ENCODE assay signal across 9 cellular contexts in genomic region chr7:144854839-144855424, GRCh38. TPM values are rescaled to one million over a fixed set of nuclear protein-coding genes. Genes with fewer than 3 reads are reported as not detected.
DNase-seq lines count a peak whose midpoint lies in the region; ATAC-seq and TF ChIP-seq lines count a peak whose summit lies in the region.
"Had no signal": no experiment of that assay in that cellular context is flagged by ENCODE, and none has a peak within 500 bp of the region (broad histone marks: within the 10 kb centered on the region; RNA-seq: fewer than 3 reads in every experiment).

No MANE protein-coding gene starts in this region.

- no peak overlapping the region for H3K27ac Mint-ChIP-seq in activated CD8-positive, alpha-beta memory T cell treated with anti-CD3 and anti-CD28 coated beads, Interleukin-2, amount 10 ng/mL, durations not matched to agents 7 days and 5 days
- H3K27ac Mint-ChIP-seq: stimulated activated naive CD8-positive, alpha-beta T cell treated with anti-CD3 and anti-CD28 coated beads, Interleukin-15, Interleukin-2, amounts not matched to agents 100 ng/mL and 50 ng/mL, for 24 hours had no signal

- TF ChIP-seq RAD21 in HCT116 (IDR thresholded peaks at IDR 0.05; ENCODE audit: low read depth): peak; percentile 71

- POLR2A ChIA-PET in HCT116 (lab: Charles Lee) (no interaction called here), PC-3 (lab: Charles Lee; ENCODE audit: unreplicated experiment) (no interaction called here)

- H3K9me3 ChIP-seq in HCT116 (ENCODE audit: control insufficient read depth in 1 of 2, insufficient read depth in 1 of 2, low read depth in 1 of 2, low read length in 2 of 2): no peaks in the 10 kb centered on the region
- no peaks in the 10 kb centered on the region for H3K9me3 ChIP-seq in PC-3 (ENCODE audit: low read length)
- no peaks in the 10 kb centered on the region for H3K9me3 ChIP-seq in hepatocyte (ENCODE audit: low read depth)

- peaks cover 3% of the 10 kb centered on the region for H3K27me3 Mint-ChIP-seq in activated CD8-positive, alpha-beta memory T cell treated with anti-CD3 and anti-CD28 coated beads, Interleukin-2, amount 10 ng/mL, durations not matched to agents 7 days and 5 days

- H3K9me2 ChIP-seq in HCT116 (ENCODE audit: insufficient read depth) (no peaks in the 10 kb centered on the region), PC-3 (replicated peaks; ENCODE audit: low read length) (no peaks in the 10 kb centered on the region), hepatocyte (replicated peaks; ENCODE audit: insufficient read depth) (no peaks in the 10 kb centered on the region)

- H2AFZ ChIP-seq in HCT116 (ENCODE audit: low read depth, low read length, poor library complexity, severe bottlenecking) (no peak overlapping the region), PC-3 (ENCODE audit: low read length) (no peak overlapping the region), hepatocyte (no peak overlapping the region)

- H3K79me2 ChIP-seq in HCT116 (ENCODE audit: insufficient read depth, low read length) (no peaks in the 10 kb centered on the region), PC-3 (ENCODE audit: low read length) (no peaks in the 10 kb centered on the region), hepatocyte (no peaks in the 10 kb centered on the region)

- H3K27ac ChIP-seq in HCT116 (ENCODE audit: low read depth, low read length) (no peak overlapping the region), PC-3 (ENCODE audit: low read length) (no peak overlapping the region), hepatocyte (no peak overlapping the region)

- WGBS in hepatocyte (ENCODE audit: low lambda C conversion rate, missing lambda C conversion rate): 50% methylated on average over 3 of the region's 3 CpGs

- H3F3A ChIP-seq in PC-3 (ENCODE audit: low read length, unreplicated experiment): no peaks in the 10 kb centered on the region

- ATAC-seq in HCT116 (peak; percentile 76), PC-3 (peak; percentile 65)
- no peak for ATAC-seq in activated CD8-positive, alpha-beta memory T cell treated with anti-CD3 and anti-CD28 coated beads, Interleukin-2, amount 10 ng/mL, durations not matched to agents 7 days and 5 days

- RAD21 ChIA-PET in HCT116 (lab: Charles Lee; ENCODE audit: low non-redundant PET in 1 of 2, low total read pairs in 2 of 2, uncharacterized antibody in 2 of 2, unreplicated experiment in 2 of 2): no interaction called here

- H3K9ac ChIP-seq in HCT116 (ENCODE audit: low read length) (no peak overlapping the region), PC-3 (ENCODE audit: low read length) (no peak overlapping the region)

- no peaks in the 10 kb centered on the region for H3K27me3 ChIP-seq in HCT116 (ENCODE audit: insufficient read depth, low read length)
- H3K27me3 ChIP-seq in PC-3 (ENCODE audit: low read length): peaks cover 37% of the 10 kb centered on the region
- H3K27me3 ChIP-seq in hepatocyte: no peaks in the 10 kb centered on the region

- H3K4me3 ChIP-seq in HCT116 (replicated peaks in 1 of 2; ENCODE audit: low read depth in 1 of 2, low read length in 2 of 2) (no peak overlapping the region), PC-3 (ENCODE audit: low read length) (no peak overlapping the region), hepatocyte (no peak overlapping the region)

- H3K4me1 Mint-ChIP-seq in activated CD8-positive, alpha-beta memory T cell treated with anti-CD3 and anti-CD28 coated beads, Interleukin-2, amount 10 ng/mL, durations not matched to agents 7 days and 5 days: no peaks in the 10 kb centered on the region

- H3K9me3 Mint-ChIP-seq in activated CD8-positive, alpha-beta memory T cell treated with anti-CD3 and anti-CD28 coated beads, Interleukin-2, amount 10 ng/mL, durations not matched to agents 7 days and 5 days (ENCODE audit: low read depth): no peaks in the 10 kb centered on the region

- H4K20me1 ChIP-seq in HCT116 (ENCODE audit: insufficient read depth) (no peaks in the 10 kb centered on the region), PC-3 (ENCODE audit: low read length) (no peaks in the 10 kb centered on the region), hepatocyte (ENCODE audit: insufficient read depth, poor library complexity, severe bottlenecking) (no peaks in the 10 kb centered on the region)

- CTCF ChIA-PET in HCT116 (lab: Charles Lee): no interaction called here
- CTCF ChIA-PET in PC-3 (lab: Charles Lee): interaction anchor here (0.6 to 1.3 kb wide), 4 partner anchors 116 to 1235 kb away, joined by 3 to 4 read pairs (median 3); no protein-coding TSS in a partner anchor
- CTCF ChIA-PET in activated CD8-positive, alpha-beta memory T cell treated with anti-CD3 and anti-CD28 coated beads, Interleukin-2, amount 10 ng/mL, durations not matched to agents 7 days and 5 days (lab: Charles Lee): interaction anchor here (0.8 kb wide), 1 partner anchor 18 kb away, joined by 3 read pairs; no protein-coding TSS in a partner anchor

- DNase-seq in Ammon's horn (ENCODE audit: low spot score) (peak; percentile 44), HCT116 (ENCODE audit: low read depth, low spot score) (peak; percentile 42), PC-3 (peak; percentile 53), hepatocyte (ENCODE audit: low spot score) (peak; percentile 44), foreskin melanocyte (no peak)
- no peak for DNase-seq in activated naive CD4-positive, alpha-beta T cell treated with anti-CD3 and anti-CD28 coated beads, Interleukin-2, amount 50 U/mL, for 16 hours
- no peak for DNase-seq in activated CD8-positive, alpha-beta memory T cell treated with anti-CD3 and anti-CD28 coated beads, Interleukin-2, amount 10 ng/mL, durations not matched to agents 7 days and 5 days
- no peak for DNase-seq in activated naive CD4-positive, alpha-beta T cell (lab: John Stamatoyannopoulos, UW)

- H3K36me3 ChIP-seq in HCT116 (ENCODE audit: control insufficient read depth in 1 of 2, insufficient read depth in 2 of 2, low read length in 2 of 2): no peaks in the 10 kb centered on the region
- no peaks in the 10 kb centered on the region for H3K36me3 ChIP-seq in PC-3 (ENCODE audit: low read depth, low read length)
- no peaks in the 10 kb centered on the region for H3K36me3 ChIP-seq in hepatocyte (replicated peaks; ENCODE audit: insufficient read depth, low read depth)

- BruUV-seq in HCT116 (replicated peaks; lab: Mats Ljungman, UMichigan) (no TSS peak), PC-3 (replicated peaks; lab: Mats Ljungman, UMichigan) (no TSS peak)

- no peak overlapping the region for H3K4me3 Mint-ChIP-seq in activated CD8-positive, alpha-beta memory T cell treated with anti-CD3 and anti-CD28 coated beads, Interleukin-2, amount 10 ng/mL, durations not matched to agents 7 days and 5 days
- H3K4me3 Mint-ChIP-seq: stimulated activated naive CD8-positive, alpha-beta T cell treated with anti-CD3 and anti-CD28 coated beads, Interleukin-15, Interleukin-2, amounts not matched to agents 100 ng/mL and 50 ng/mL, for 24 hours had no signal

- intact Hi-C loops in HCT116 (cut with micrococcal nuclease): loop anchor here (2.0 kb wide), 1 partner anchor 1236 kb away; no protein-coding TSS in a partner anchor
- intact Hi-C loops in PC-3 (cut with micrococcal nuclease): loop anchor here (1.0 to 10.0 kb wide), 3 partner anchors 180 to 1235 kb away; no protein-coding TSS in a partner anchor

- H3K4me2 ChIP-seq in HCT116 (ENCODE audit: low read length) (no peak overlapping the region), PC-3 (ENCODE audit: low read length) (no peak overlapping the region), hepatocyte (no peak overlapping the region)

- H3K36me3 Mint-ChIP-seq in activated CD8-positive, alpha-beta memory T cell treated with anti-CD3 and anti-CD28 coated beads, Interleukin-2, amount 10 ng/mL, durations not matched to agents 7 days and 5 days: peaks cover 2% of the 10 kb centered on the region

- peak; percentile 34 to 73 (median 54); a peak in 4 of 6 replicates for TF ChIP-seq CTCF in HCT116 (IDR thresholded peaks at IDR 0.05 in 2 of 3, conservative IDR thresholded peaks at IDR 0.05 in 1 of 3; ENCODE audit: borderline replicate concordance in 1 of 3, insufficient read depth in 1 of 3, low read depth in 2 of 3, low read length in 2 of 3)
- peak; percentile 70 for TF ChIP-seq CTCF in PC-3 (conservative IDR thresholded peaks at IDR 0.05; ENCODE audit: low read depth, low read length)
- peak; percentile 65 for TF ChIP-seq CTCF in hepatocyte (IDR thresholded peaks at IDR 0.05; ENCODE audit: poor library complexity)

- no peak for TF ChIP-seq POLR2A in HCT116 (IDR thresholded peaks at IDR 0.05; ENCODE audit: borderline replicate concordance, extremely low read depth, insufficient read depth, insufficient read length)

- H3K4me1 ChIP-seq in HCT116 (ENCODE audit: control insufficient read depth in 1 of 2, insufficient read depth in 2 of 2, low read length in 2 of 2) (no peaks in the 10 kb centered on the region), PC-3 (ENCODE audit: insufficient read depth, low read length) (no peaks in the 10 kb centered on the region), hepatocyte (ENCODE audit: insufficient read depth) (no peaks in the 10 kb centered on the region)

TF ChIP-seq in HCT116, 20 proteins besides CTCF, POLR2A, EP300 and RAD21 (continues in another document):
- TF ChIP-seq REST (IDR thresholded peaks at IDR 0.05; ENCODE audit: low read depth): no peak

RNA-seq across cellular contexts. Expression of gene TPK1, which starts 19.1 kb away (rescaled TPM):
- total RNA-seq in HCT116 (2021; ENCODE audit: unreplicated experiment) (5.4 TPM), PC-3 (2014; rRNA removed) (1.3 and 4.5 TPM in 2 replicates), hepatocyte (7.4 and 9.7 TPM in 2 replicates)
- polyA plus RNA-seq in HCT116 (2012): 3.4 and 4.4 TPM in 2 replicates
- polyA plus RNA-seq in hepatocyte: 8.7 TPM in 2 replicates
- 10 to 100 TPM; 13.1 to 15.0 TPM for total RNA-seq in activated CD8-positive, alpha-beta memory T cell treated with anti-CD3 and anti-CD28 coated beads, Interleukin-2, amount 10 ng/mL, durations not matched to agents 7 days and 5 days

Comparison
In these comparisons a context has a peak if more than half of its experiments do, and no peak if none do; other contexts are left out.
1. DNase-seq: peak in Ammon's horn (single experiment), HCT116 (single experiment), PC-3 (single experiment) and hepatocyte (single experiment); none in activated naive CD4-positive, alpha-beta T cell treated with anti-CD3 and anti-CD28 coated beads, Interleukin-2, amount 50 U/mL, for 16 hours (single experiment), activated CD8-positive, alpha-beta memory T cell treated with anti-CD3 and anti-CD28 coated beads, Interleukin-2, amount 10 ng/mL, durations not matched to agents 7 days and 5 days (single experiment), foreskin melanocyte (single experiment) and activated naive CD4-positive, alpha-beta T cell (0 of 4).
2. Peak in every context shown above with its lines, with median percentiles within 50 percentile points of each other: CTCF ChIP-seq.